Comparison of ENCODE assay signal across 1 cellular context in genomic region chr9:34665381-34666250, GRCh38.
A peak's percentile ranks its signal among the peaks of the same experiment; 100 is the strongest.
TF ChIP-seq lines count a peak whose summit lies in the region.

No MANE protein-coding gene starts in this region.

TF ChIP-seq in K562, 482 proteins besides CTCF, POLR2A, EP300 and RAD21 (continued from another document and continues in another):
- TF ChIP-seq ATF1 (CRISPR knock-in tag; IDR thresholded peaks at IDR 0.05) (peak; percentile 63), ATF1 (tag; IDR thresholded peaks at IDR 0.05) (peak; percentile 95), HNRNPLL (IDR thresholded peaks at IDR 0.05; ENCODE audit: low read depth, low read length, poor library complexity, severe bottlenecking) (peak; percentile 58), DPF2 (IDR thresholded peaks at IDR 0.05) (peak; percentile 77; the same call in 1 of the 2 replicates), ZNF511 (CRISPR knock-in tag; IDR thresholded peaks at IDR 0.05) (peak; percentile 28; the same call in 1 of the 2 replicates), MEIS2 (IDR thresholded peaks at IDR 0.05; ENCODE audit: partially characterized antibody) (no peak), MXI1 (IDR thresholded peaks at IDR 0.05; ENCODE audit: low read depth, low read length) (peak; percentile 16; the same call in 1 of the 2 replicates), SRSF1 (IDR thresholded peaks at IDR 0.05; ENCODE audit: low read depth, low read length) (no peak), CBFA2T3 (IDR thresholded peaks at IDR 0.05) (peak; percentile 25; the same call in 1 of the 2 replicates), NKRF (IDR thresholded peaks at IDR 0.05; ENCODE audit: borderline replicate concordance) (peak; percentile 75), ZNF311 (CRISPR knock-in tag; IDR thresholded peaks at IDR 0.05) (no peak), GTF2E2 (tag; IDR thresholded peaks at IDR 0.05) (0 out of 2 replicates have a peak, but pooled peaks have one; percentile 19), SMARCA5 (IDR thresholded peaks at IDR 0.05) (peak; percentile 68), HLTF (IDR thresholded peaks at IDR 0.05) (no peak), TCF15 (CRISPR knock-in tag; IDR thresholded peaks at IDR 0.05) (no peak), ZNF3 (CRISPR knock-in tag; IDR thresholded peaks at IDR 0.05) (no peak), TRIM28 (IDR thresholded peaks at IDR 0.05) (0 out of 2 replicates have a peak, but pooled peaks have one; percentile 26), RUNX1 (IDR thresholded peaks at IDR 0.05; ENCODE audit: low read depth) (no peak), LCOR (CRISPR knock-in tag; IDR thresholded peaks at IDR 0.05) (peak; percentile 80; the same call in 1 of the 2 replicates), ATF7 (IDR thresholded peaks at IDR 0.05) (peak; percentile 96), E2F3 (CRISPR knock-in tag; IDR thresholded peaks at IDR 0.05) (0 out of 2 replicates have a peak, but pooled peaks have one; percentile 56), TBP (optimal IDR thresholded peaks at IDR 0.05; ENCODE audit: low read depth, low read length) (peak; percentile 46), ZNF316 (IDR thresholded peaks at IDR 0.05) (no peak), PML (IDR thresholded peaks at IDR 0.05; ENCODE audit: low read length) (peak; percentile 74), KAT8 (IDR thresholded peaks at IDR 0.05; ENCODE audit: low read depth) (no peak), SRSF3 (IDR thresholded peaks at IDR 0.05; ENCODE audit: insufficient read depth, low read length) (no peak), CBX2 (IDR thresholded peaks at IDR 0.05; ENCODE audit: insufficient read depth, low read length, poor library complexity, severe bottlenecking) (no peak), GATAD2B (IDR thresholded peaks at IDR 0.05; ENCODE audit: borderline replicate concordance) (0 out of 2 replicates have a peak, but pooled peaks have one; percentile 39), PTTG1 (tag; IDR thresholded peaks at IDR 0.05; ENCODE audit: low read depth) (no peak), ZNF668 (CRISPR knock-in tag; IDR thresholded peaks at IDR 0.05) (no peak), KAT7 (CRISPR knock-in tag; IDR thresholded peaks at IDR 0.05; ENCODE audit: borderline replicate concordance) (peak; percentile 55; the same call in 1 of the 2 replicates), SAP30 (IDR thresholded peaks at IDR 0.05; ENCODE audit: borderline replicate concordance, insufficient read depth, low read depth, low read length, poor library complexity, severe bottlenecking) (peak; percentile 31), RBM39 (optimal IDR thresholded peaks at IDR 0.05; ENCODE audit: low read depth, low read length) (no peak), HNRNPUL1 (IDR thresholded peaks at IDR 0.05; ENCODE audit: low read length) (peak; percentile 75; the same call in 1 of the 2 replicates), TEAD4 (IDR thresholded peaks at IDR 0.05; ENCODE audit: low read length) (peak; percentile 75), TEAD4 (CRISPR knock-in tag; IDR thresholded peaks at IDR 0.05; ENCODE audit: borderline replicate concordance) (no peak), ATF6 (CRISPR knock-in tag; IDR thresholded peaks at IDR 0.05) (0 out of 2 replicates have a peak, but pooled peaks have one; percentile 3), CTBP1 (IDR thresholded peaks at IDR 0.05; ENCODE audit: borderline replicate concordance) (peak; percentile 21; the same call in 1 of the 2 replicates), TAF15 (IDR thresholded peaks at IDR 0.05; ENCODE audit: low read depth, low read length) (no peak), KDM2B (CRISPR knock-in tag; IDR thresholded peaks at IDR 0.05) (no peak)
- TF ChIP-seq, protein P1, sequence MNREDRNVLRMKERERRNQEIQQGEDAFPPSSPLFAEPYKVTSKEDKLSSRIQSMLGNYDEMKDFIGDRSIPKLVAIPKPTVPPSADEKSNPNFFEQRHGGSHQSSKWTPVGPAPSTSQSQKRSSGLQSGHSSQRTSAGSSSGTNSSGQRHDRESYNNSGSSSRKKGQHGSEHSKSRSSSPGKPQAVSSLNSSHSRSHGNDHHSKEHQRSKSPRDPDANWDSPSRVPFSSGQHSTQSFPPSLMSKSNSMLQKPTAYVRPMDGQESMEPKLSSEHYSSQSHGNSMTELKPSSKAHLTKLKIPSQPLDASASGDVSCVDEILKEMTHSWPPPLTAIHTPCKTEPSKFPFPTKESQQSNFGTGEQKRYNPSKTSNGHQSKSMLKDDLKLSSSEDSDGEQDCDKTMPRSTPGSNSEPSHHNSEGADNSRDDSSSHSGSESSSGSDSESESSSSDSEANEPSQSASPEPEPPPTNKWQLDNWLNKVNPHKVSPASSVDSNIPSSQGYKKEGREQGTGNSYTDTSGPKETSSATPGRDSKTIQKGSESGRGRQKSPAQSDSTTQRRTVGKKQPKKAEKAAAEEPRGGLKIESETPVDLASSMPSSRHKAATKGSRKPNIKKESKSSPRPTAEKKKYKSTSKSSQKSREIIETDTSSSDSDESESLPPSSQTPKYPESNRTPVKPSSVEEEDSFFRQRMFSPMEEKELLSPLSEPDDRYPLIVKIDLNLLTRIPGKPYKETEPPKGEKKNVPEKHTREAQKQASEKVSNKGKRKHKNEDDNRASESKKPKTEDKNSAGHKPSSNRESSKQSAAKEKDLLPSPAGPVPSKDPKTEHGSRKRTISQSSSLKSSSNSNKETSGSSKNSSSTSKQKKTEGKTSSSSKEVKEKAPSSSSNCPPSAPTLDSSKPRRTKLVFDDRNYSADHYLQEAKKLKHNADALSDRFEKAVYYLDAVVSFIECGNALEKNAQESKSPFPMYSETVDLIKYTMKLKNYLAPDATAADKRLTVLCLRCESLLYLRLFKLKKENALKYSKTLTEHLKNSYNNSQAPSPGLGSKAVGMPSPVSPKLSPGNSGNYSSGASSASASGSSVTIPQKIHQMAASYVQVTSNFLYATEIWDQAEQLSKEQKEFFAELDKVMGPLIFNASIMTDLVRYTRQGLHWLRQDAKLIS (CRISPR knock-in tag; IDR thresholded peaks at IDR 0.05), result peak; percentile 77; the same call in 1 of the 2 replicates
- TF ChIP-seq, protein P2, sequence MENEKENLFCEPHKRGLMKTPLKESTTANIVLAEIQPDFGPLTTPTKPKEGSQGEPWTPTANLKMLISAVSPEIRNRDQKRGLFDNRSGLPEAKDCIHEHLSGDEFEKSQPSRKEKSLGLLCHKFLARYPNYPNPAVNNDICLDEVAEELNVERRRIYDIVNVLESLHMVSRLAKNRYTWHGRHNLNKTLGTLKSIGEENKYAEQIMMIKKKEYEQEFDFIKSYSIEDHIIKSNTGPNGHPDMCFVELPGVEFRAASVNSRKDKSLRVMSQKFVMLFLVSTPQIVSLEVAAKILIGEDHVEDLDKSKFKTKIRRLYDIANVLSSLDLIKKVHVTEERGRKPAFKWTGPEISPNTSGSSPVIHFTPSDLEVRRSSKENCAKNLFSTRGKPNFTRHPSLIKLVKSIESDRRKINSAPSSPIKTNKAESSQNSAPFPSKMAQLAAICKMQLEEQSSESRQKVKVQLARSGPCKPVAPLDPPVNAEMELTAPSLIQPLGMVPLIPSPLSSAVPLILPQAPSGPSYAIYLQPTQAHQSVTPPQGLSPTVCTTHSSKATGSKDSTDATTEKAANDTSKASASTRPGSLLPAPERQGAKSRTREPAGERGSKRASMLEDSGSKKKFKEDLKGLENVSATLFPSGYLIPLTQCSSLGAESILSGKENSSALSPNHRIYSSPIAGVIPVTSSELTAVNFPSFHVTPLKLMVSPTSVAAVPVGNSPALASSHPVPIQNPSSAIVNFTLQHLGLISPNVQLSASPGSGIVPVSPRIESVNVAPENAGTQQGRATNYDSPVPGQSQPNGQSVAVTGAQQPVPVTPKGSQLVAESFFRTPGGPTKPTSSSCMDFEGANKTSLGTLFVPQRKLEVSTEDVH (IDR thresholded peaks at IDR 0.05; ENCODE audit: low read depth, partially characterized antibody), result peak; percentile 89
- TF ChIP-seq, protein P3, sequence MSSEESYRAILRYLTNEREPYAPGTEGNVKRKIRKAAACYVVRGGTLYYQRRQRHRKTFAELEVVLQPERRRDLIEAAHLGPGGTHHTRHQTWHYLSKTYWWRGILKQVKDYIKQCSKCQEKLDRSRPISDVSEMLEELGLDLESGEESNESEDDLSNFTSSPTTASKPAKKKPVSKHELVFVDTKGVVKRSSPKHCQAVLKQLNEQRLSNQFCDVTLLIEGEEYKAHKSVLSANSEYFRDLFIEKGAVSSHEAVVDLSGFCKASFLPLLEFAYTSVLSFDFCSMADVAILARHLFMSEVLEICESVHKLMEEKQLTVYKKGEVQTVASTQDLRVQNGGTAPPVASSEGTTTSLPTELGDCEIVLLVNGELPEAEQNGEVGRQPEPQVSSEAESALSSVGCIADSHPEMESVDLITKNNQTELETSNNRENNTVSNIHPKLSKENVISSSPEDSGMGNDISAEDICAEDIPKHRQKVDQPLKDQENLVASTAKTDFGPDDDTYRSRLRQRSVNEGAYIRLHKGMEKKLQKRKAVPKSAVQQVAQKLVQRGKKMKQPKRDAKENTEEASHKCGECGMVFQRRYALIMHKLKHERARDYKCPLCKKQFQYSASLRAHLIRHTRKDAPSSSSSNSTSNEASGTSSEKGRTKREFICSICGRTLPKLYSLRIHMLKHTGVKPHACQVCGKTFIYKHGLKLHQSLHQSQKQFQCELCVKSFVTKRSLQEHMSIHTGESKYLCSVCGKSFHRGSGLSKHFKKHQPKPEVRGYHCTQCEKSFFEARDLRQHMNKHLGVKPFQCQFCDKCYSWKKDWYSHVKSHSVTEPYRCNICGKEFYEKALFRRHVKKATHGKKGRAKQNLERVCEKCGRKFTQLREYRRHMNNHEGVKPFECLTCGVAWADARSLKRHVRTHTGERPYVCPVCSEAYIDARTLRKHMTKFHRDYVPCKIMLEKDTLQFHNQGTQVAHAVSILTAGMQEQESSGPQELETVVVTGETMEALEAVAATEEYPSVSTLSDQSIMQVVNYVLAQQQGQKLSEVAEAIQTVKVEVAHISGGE (CRISPR knock-in tag; IDR thresholded peaks at IDR 0.05), result peak in 1 of 3 experiments; percentile 90; a peak in 3 of 6 replicates
- TF ChIP-seq, protein P4, sequence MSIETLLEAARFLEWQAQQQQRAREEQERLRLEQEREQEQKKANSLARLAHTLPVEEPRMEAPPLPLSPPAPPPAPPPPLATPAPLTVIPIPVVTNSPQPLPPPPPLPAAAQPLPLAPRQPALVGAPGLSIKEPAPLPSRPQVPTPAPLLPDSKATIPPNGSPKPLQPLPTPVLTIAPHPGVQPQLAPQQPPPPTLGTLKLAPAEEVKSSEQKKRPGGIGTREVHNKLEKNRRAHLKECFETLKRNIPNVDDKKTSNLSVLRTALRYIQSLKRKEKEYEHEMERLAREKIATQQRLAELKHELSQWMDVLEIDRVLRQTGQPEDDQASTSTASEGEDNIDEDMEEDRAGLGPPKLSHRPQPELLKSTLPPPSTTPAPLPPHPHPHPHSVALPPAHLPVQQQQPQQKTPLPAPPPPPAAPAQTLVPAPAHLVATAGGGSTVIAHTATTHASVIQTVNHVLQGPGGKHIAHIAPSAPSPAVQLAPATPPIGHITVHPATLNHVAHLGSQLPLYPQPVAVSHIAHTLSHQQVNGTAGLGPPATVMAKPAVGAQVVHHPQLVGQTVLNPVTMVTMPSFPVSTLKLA (conservative IDR thresholded peaks at IDR 0.05), result peak; percentile 54 to 63; a peak in 2 of 4 replicates
- TF ChIP-seq, protein P5, sequence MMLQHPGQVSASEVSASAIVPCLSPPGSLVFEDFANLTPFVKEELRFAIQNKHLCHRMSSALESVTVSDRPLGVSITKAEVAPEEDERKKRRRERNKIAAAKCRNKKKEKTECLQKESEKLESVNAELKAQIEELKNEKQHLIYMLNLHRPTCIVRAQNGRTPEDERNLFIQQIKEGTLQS (IDR thresholded peaks at IDR 0.05), result peak; percentile 88
- TF ChIP-seq, protein P5 (CRISPR knock-in tag; conservative IDR thresholded peaks at IDR 0.05), result no peak
- TF ChIP-seq, protein P6, sequence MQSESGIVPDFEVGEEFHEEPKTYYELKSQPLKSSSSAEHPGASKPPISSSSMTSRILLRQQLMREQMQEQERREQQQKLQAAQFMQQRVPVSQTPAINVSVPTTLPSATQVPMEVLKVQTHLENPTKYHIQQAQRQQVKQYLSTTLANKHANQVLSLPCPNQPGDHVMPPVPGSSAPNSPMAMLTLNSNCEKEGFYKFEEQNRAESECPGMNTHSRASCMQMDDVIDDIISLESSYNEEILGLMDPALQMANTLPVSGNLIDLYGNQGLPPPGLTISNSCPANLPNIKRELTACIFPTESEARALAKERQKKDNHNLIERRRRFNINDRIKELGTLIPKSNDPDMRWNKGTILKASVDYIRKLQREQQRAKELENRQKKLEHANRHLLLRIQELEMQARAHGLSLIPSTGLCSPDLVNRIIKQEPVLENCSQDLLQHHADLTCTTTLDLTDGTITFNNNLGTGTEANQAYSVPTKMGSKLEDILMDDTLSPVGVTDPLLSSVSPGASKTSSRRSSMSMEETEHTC (IDR thresholded peaks at IDR 0.05), result no peak
